Comparison of ENCODE assay signal across 11 cellular contexts in the genomic region with DNA sequence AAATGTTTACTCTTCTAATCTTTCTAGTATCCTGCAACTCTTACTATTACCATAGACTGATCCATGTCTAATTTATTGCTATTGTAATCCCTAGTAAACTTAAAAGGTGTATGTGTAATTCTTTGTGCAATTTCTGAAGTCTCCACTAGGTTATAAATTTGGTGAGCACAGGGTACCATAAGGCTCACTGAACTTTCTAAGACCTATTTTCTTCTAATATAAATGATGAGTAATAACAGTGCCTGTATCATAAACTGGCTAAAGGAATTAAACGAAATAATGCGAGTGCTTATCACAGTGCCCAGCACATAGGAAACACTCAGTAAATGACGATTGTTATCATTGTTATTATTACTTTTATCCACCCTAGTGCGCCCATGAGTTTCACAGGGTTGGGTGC.
DNase-seq lines count a peak whose midpoint lies in the region; ATAC-seq and TF ChIP-seq lines count a peak whose summit lies in the region.
"Had no signal": no experiment of that assay in that cellular context is flagged by ENCODE, and none has a peak within 500 bp of the region (broad histone marks: within the 10 kb centered on the region; RNA-seq: fewer than 3 reads in every experiment).

No MANE protein-coding gene starts in this region.

- peak; percentile 31 for TF ChIP-seq CTCF in 22Rv1 (IDR thresholded peaks at IDR 0.05)
- peak; percentile 71 for TF ChIP-seq CTCF in endothelial cell (IDR thresholded peaks at IDR 0.05; ENCODE audit: unreplicated experiment)

- peak; percentile 64 for ATAC-seq in GM18909 (IDR thresholded peaks at IDR 0.05; ENCODE audit: poor library complexity, unreplicated experiment)

- no peaks in the 10 kb centered on the region for H3K36me3 Mint-ChIP-seq in endothelial cell (ENCODE audit: low read depth, unreplicated experiment)
- peaks cover 5% of the 10 kb centered on the region for H3K36me3 Mint-ChIP-seq in activated T-helper 2 cell treated with anti-CD3 and anti-CD28 coated beads, Interferon-gamma antibody, Interleukin-2, Interleukin-4, amounts not matched to agents 10 μg/mL and 5 μg/mL and 100 μg/mL, durations not matched to agents 14 hours and 24 hours and 36 hours (ENCODE audit: low read depth)

- H3K4me1 Mint-ChIP-seq in endothelial cell (ENCODE audit: unreplicated experiment) = no peaks in the 10 kb centered on the region
- peaks cover 14% of the 10 kb centered on the region for H3K4me1 Mint-ChIP-seq in activated T-helper 2 cell treated with anti-CD3 and anti-CD28 coated beads, Interferon-gamma antibody, Interleukin-2, Interleukin-4, amounts not matched to agents 10 μg/mL and 5 μg/mL and 100 μg/mL, durations not matched to agents 14 hours and 24 hours and 36 hours (ENCODE audit: low read depth)

- peaks cover 71% of the 10 kb centered on the region for H3K4me1 ChIP-seq in Karpas-422 (ENCODE audit: low read length)
- H3K4me1 ChIP-seq: parathyroid adenoma had no signal

- no peaks in the 10 kb centered on the region for H4K20me1 ChIP-seq in Karpas-422 (ENCODE audit: insufficient read depth, low read depth, low read length)
- H4K20me1 ChIP-seq: BLaER1 had no signal

- H3K27ac ChIP-seq in 22Rv1 (no peak overlapping the region), Karpas-422 (ENCODE audit: low read length) (no peak overlapping the region)
- H3K27ac ChIP-seq: BLaER1, parathyroid adenoma had no signal

- H3K36me3 ChIP-seq in Karpas-422 (ENCODE audit: insufficient read depth, low read length) = peaks cover 4% of the 10 kb centered on the region; the same call in 1 of the 2 replicates

- no peak overlapping the region for H3K4me3 ChIP-seq in Karpas-422 (ENCODE audit: low read length)
- H3K4me3 ChIP-seq: BLaER1 had no signal

- H3K79me2 ChIP-seq in Karpas-422 (ENCODE audit: low read length) = peaks cover 94% of the 10 kb centered on the region
- H3K79me2 ChIP-seq: parathyroid adenoma had no signal

- H3K9me3 Mint-ChIP-seq in endothelial cell (ENCODE audit: unreplicated experiment) = no peaks in the 10 kb centered on the region
- no peaks in the 10 kb centered on the region for H3K9me3 Mint-ChIP-seq in activated T-helper 2 cell treated with anti-CD3 and anti-CD28 coated beads, Interferon-gamma antibody, Interleukin-2, Interleukin-4, amounts not matched to agents 10 μg/mL and 5 μg/mL and 100 μg/mL, durations not matched to agents 14 hours and 24 hours and 36 hours

- DNase-seq in Karpas-422 (peak; percentile 75), endothelial cell (ENCODE audit: low spot score) (no peak), NCI-H446 treated with DMSO at 0.1 percent for 48 hours (lab: John Stamatoyannopoulos, UW) (no peak), T-helper 1 cell (no peak), NCI-H510A treated with DMSO at 0.1 percent for 48 hours (lab: John Stamatoyannopoulos, UW) (no peak)
- no peak for DNase-seq in activated T-helper 2 cell treated with anti-CD3 and anti-CD28 coated beads, Interferon-gamma antibody, Interleukin-2, Interleukin-4, amounts not matched to agents 10 μg/mL and 5 μg/mL and 100 μg/mL, durations not matched to agents 14 hours and 24 hours and 36 hours (ENCODE audit: low spot score)
- DNase-seq: NCI-H1417 had no signal

- H3K27me3 Mint-ChIP-seq in endothelial cell (ENCODE audit: unreplicated experiment) = peaks cover 2% of the 10 kb centered on the region
- H3K27me3 Mint-ChIP-seq in activated T-helper 2 cell treated with anti-CD3 and anti-CD28 coated beads, Interferon-gamma antibody, Interleukin-2, Interleukin-4, amounts not matched to agents 10 μg/mL and 5 μg/mL and 100 μg/mL, durations not matched to agents 14 hours and 24 hours and 36 hours (ENCODE audit: low read depth) = no peaks in the 10 kb centered on the region

- no peaks in the 10 kb centered on the region for H3K9me3 ChIP-seq in Karpas-422 (ENCODE audit: low read length)
- H3K9me3 ChIP-seq: BLaER1 had no signal

- no peak overlapping the region for H3K9ac ChIP-seq in Karpas-422 (ENCODE audit: low read length)
- H3K9ac ChIP-seq: BLaER1, parathyroid adenoma had no signal

- H3K9me2 ChIP-seq in Karpas-422 (replicated peaks; ENCODE audit: insufficient read depth, low read length) = no peaks in the 10 kb centered on the region

- H2AFZ ChIP-seq in Karpas-422 (ENCODE audit: low read length) = no peak overlapping the region
- H2AFZ ChIP-seq: parathyroid adenoma had no signal

- H3K4me3 Mint-ChIP-seq in endothelial cell (ENCODE audit: unreplicated experiment) = no peak overlapping the region
- no peak overlapping the region for H3K4me3 Mint-ChIP-seq in activated T-helper 2 cell treated with anti-CD3 and anti-CD28 coated beads, Interferon-gamma antibody, Interleukin-2, Interleukin-4, amounts not matched to agents 10 μg/mL and 5 μg/mL and 100 μg/mL, durations not matched to agents 14 hours and 24 hours and 36 hours (ENCODE audit: low read depth)

- no peak overlapping the region for H3K27ac Mint-ChIP-seq in endothelial cell (ENCODE audit: unreplicated experiment)
- H3K27ac Mint-ChIP-seq in activated T-helper 2 cell treated with anti-CD3 and anti-CD28 coated beads, Interferon-gamma antibody, Interleukin-2, Interleukin-4, amounts not matched to agents 10 μg/mL and 5 μg/mL and 100 μg/mL, durations not matched to agents 14 hours and 24 hours and 36 hours = no peak overlapping the region

- no peaks in the 10 kb centered on the region for H3K27me3 ChIP-seq in Karpas-422 (ENCODE audit: low read length)
- H3K27me3 ChIP-seq: BLaER1 had no signal

- intact Hi-C loops in activated T-helper 2 cell treated with anti-CD3 and anti-CD28 coated beads, Interferon-gamma antibody, Interleukin-2, Interleukin-4, amounts not matched to agents 10 μg/mL and 5 μg/mL and 100 μg/mL, durations not matched to agents 14 hours and 24 hours and 36 hours (cut with micrococcal nuclease) = no loop called here

- no peak overlapping the region for H3K4me2 ChIP-seq in Karpas-422 (ENCODE audit: low read depth, low read length, poor library complexity, severe bottlenecking)
- H3K4me2 ChIP-seq: BLaER1 had no signal
